Comparison of ENCODE assay signal across 8 cellular contexts in genomic region chr6:131061771-131062160, GRCh38. TPM values are rescaled to one million over a fixed set of nuclear protein-coding genes. Genes with fewer than 3 reads are reported as not detected.
DNase-seq lines count a peak whose midpoint lies in the region; ATAC-seq and TF ChIP-seq lines count a peak whose summit lies in the region.

No MANE protein-coding gene starts in this region.

- intact Hi-C loops in cardiac septum (cut with DNase I) (loop anchor here (1.0 to 10.0 kb wide), 3 partner anchors 53 to 174 kb away; no protein-coding TSS in a partner anchor), lower lobe of right lung (cut with DNase I) (no loop called here)

- no peak for TF ChIP-seq CTCF in cardiac muscle cell (IDR thresholded peaks at IDR 0.05; ENCODE audit: low read depth, low read length)
- TF ChIP-seq CTCF in astrocyte of the spinal cord (IDR thresholded peaks at IDR 0.05; ENCODE audit: low read depth, low read length): no peak
- TF ChIP-seq CTCF in lower lobe of right lung (IDR thresholded peaks at IDR 0.05): no peak

- H3K4me3 ChIP-seq in cardiac muscle cell (peak overlapping the region; percentile 97), astrocyte of the spinal cord (ENCODE audit: low read depth, low read length) (peak overlapping the region; percentile 80), lower lobe of right lung (peak overlapping the region; percentile 87), urinary bladder (ENCODE audit: low read depth, low read length) (peak overlapping the region; percentile 94)

- no peak for ATAC-seq in lower lobe of right lung

- 23% methylated on average over 10 of the region's 10 CpGs for WGBS in urinary bladder

- H3K9me3 ChIP-seq in cardiac muscle cell (ENCODE audit: low read depth) (no peaks in the 10 kb centered on the region), lower lobe of right lung (no peaks in the 10 kb centered on the region)

- H3K36me3 ChIP-seq in cardiac muscle cell: no peaks in the 10 kb centered on the region
- no peaks in the 10 kb centered on the region for H3K36me3 ChIP-seq in lower lobe of right lung
- no peaks in the 10 kb centered on the region for H3K36me3 ChIP-seq in urinary bladder (ENCODE audit: insufficient read depth)

- H3K27me3 ChIP-seq in cardiac muscle cell: no peaks in the 10 kb centered on the region
- no peaks in the 10 kb centered on the region for H3K27me3 ChIP-seq in lower lobe of right lung (ENCODE audit: low read depth)

- in situ Hi-C loops in astrocyte of the spinal cord (cut with HindIII; ENCODE audit: low sequenced_read_pairs): no loop called here

- peak in 1 of 2 donors; percentile 39 for DNase-seq in cardiac muscle cell (ENCODE audit: low read depth in 1 of 2, low spot score in 1 of 2)
- no peak for DNase-seq in cardiac septum (ENCODE audit: low spot score)
- DNase-seq in astrocyte of the spinal cord (ENCODE audit: low read depth, low spot score): no peak
- DNase-seq in lower lobe of right lung: no peak
- DNase-seq in stimulated activated CD4-positive, alpha-beta T cell treated with anti-CD3 and anti-CD28 coated beads, Interleukin-15, amount 100 ng/mL, for 24 hours: no peak
- DNase-seq in foreskin melanocyte: no peak
- DNase-seq in NCI-H345 treated with DMSO at 0.1 percent for 48 hours (lab: John Stamatoyannopoulos, UW; ENCODE audit: unreplicated experiment): no peak

- H3K27ac ChIP-seq in cardiac muscle cell (no peak overlapping the region), lower lobe of right lung (peak overlapping the region; percentile 80), urinary bladder (ENCODE audit: low read depth) (no peak overlapping the region)

- H3K4me1 ChIP-seq in cardiac muscle cell (ENCODE audit: low read depth) (peaks cover 6% of the 10 kb centered on the region), lower lobe of right lung (peaks cover 18% of the 10 kb centered on the region), urinary bladder (ENCODE audit: insufficient read depth) (no peaks in the 10 kb centered on the region)

RNA-seq across cellular contexts. Expression of gene EPB41L2, which starts 1.3 kb away (rescaled TPM):
- total RNA-seq in cardiac muscle cell (9.6 and 24.0 TPM in 2 replicates), cardiac septum (54.1 TPM), lower lobe of right lung (124 TPM), urinary bladder (386 TPM)
- polyA plus RNA-seq in cardiac muscle cell (11.0 and 19.1 TPM in 2 replicates), urinary bladder (47.3 TPM)
